ENCODE assay signal across 8 cellular contexts in the genomic region with DNA sequence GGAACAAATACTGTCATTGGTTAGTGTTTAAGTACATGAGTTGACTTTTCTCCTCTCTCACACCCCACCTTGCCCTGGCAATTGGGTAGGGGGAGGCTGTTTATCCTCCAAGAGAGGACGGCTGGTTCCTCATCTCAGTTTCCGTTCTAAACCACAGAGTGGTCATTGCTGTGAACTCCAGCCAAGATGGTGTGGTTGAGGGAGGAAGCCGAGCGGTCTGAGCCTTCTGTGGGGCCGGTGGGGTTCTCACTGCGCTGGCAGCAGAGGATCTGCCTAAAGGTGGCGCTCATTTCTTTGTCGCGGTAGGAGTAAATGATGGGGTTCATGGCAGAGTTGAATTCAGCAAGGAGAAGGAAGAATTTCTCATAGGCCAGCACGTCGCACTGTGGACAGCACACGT.
A peak's percentile ranks its signal among the peaks of the same experiment; 100 is the strongest.
DNase-seq lines count a peak whose midpoint lies in the region; ATAC-seq and TF ChIP-seq lines count a peak whose summit lies in the region.
"Had no signal": no experiment of that assay in that cellular context is flagged by ENCODE, and none has a peak within 500 bp of the region (broad histone marks: within the 10 kb centered on the region; RNA-seq: fewer than 3 reads in every experiment).

No MANE protein-coding gene starts in this region.

- H3K27ac ChIP-seq in substantia nigra (ENCODE audit: low read depth, low read length, poor library complexity, severe bottlenecking) (no peak overlapping the region), A673 (ENCODE audit: low read depth, low read length, poor library complexity, severe bottlenecking) (no peak overlapping the region)
- H3K27ac ChIP-seq: parathyroid adenoma had no signal

- no peak for TF ChIP-seq CTCF in A673 (conservative IDR thresholded peaks at IDR 0.05; ENCODE audit: low read depth, low read length)

- peaks cover 5% of the 10 kb centered on the region for H3K4me1 ChIP-seq in A673 (ENCODE audit: insufficient read depth, low read length, poor library complexity, severe bottlenecking)
- H3K4me1 ChIP-seq: parathyroid adenoma had no signal

- H3K27me3 ChIP-seq in A673 (replicated peaks; ENCODE audit: insufficient read depth, low read depth, low read length, poor library complexity): no peaks in the 10 kb centered on the region

- peak; percentile 85 for ATAC-seq in GM19463 (IDR thresholded peaks at IDR 0.05; ENCODE audit: unreplicated experiment)
- peak; percentile 99 for ATAC-seq in HG03460 (IDR thresholded peaks at IDR 0.05; ENCODE audit: unreplicated experiment)

- POLR2A ChIA-PET in A673 (lab: Charles Lee; ENCODE audit: low non-redundant PET): no interaction called here

- intact Hi-C loops in A673 (cut with micrococcal nuclease; ENCODE audit: unreplicated experiment): no loop called here

- H3K36me3 ChIP-seq in A673 (ENCODE audit: insufficient read depth, low read length, poor library complexity, severe bottlenecking): no peaks in the 10 kb centered on the region

- CTCF ChIA-PET in A673 (lab: Charles Lee): no interaction called here

- no peak overlapping the region for H3K4me3 ChIP-seq in A673 (ENCODE audit: low read depth, low read length, poor library complexity, severe bottlenecking)

- BruUV-seq in A673 (replicated peaks; lab: Mats Ljungman, UMichigan): no TSS peak

- DNase-seq in germinal center (ENCODE audit: low spot score): peak; percentile 2
- DNase-seq in substantia nigra (lab: John Stamatoyannopoulos, UW): peak in 35 of 49 donors; percentile 2 to 65 (median 28)
- no peak for DNase-seq in effector CD4-positive, alpha-beta T cell
- DNase-seq in A673 (ENCODE audit: low spot score): no peak
- no peak for DNase-seq in cerebellum (ENCODE audit: low spot score)

- no peaks in the 10 kb centered on the region for H3K9me3 ChIP-seq in A673 (ENCODE audit: low read depth, low read length, poor library complexity, severe bottlenecking)

Comparison
In these comparisons a context has a peak if more than half of its experiments do, and no peak if none do; other contexts are left out.
1. DNase-seq: peak in germinal center (single experiment) and substantia nigra (35 of 49); none in effector CD4-positive, alpha-beta T cell (single experiment), A673 (single experiment) and cerebellum (single experiment).